17 cellular contexts compared by ENCODE assay signal in genomic region chr16:63457869-63458268, GRCh38.
"Had no signal": no experiment of that assay in that cellular context is flagged by ENCODE, and none has a peak within 500 bp of the region (broad histone marks: within the 10 kb centered on the region; RNA-seq: fewer than 3 reads in every experiment).

No MANE protein-coding gene starts in this region.

- H3K27ac ChIP-seq: PC-9, Peyer's patch had no signal

- H3K4me1 ChIP-seq: Peyer's patch had no signal

- H3K36me3 ChIP-seq: MG63, Peyer's patch had no signal

- H3K27me3 ChIP-seq: MG63, Peyer's patch had no signal

- H3K4me3 ChIP-seq: MG63, PC-9, Peyer's patch had no signal

- H2AFZ ChIP-seq: PC-9 had no signal

- H3K9ac ChIP-seq: SK-N-SH had no signal

- DNase-seq: IMR-90; Karpas-422; KG1; MG63; NCI-H1105; NCI-H1436 treated with DMSO at 0.1 percent for 48 hours; NCI-H1694; NCI-H2171 treated with DMSO at 0.1 percent for 48 hours; NCI-H446 treated with DMSO at 0.1 percent for 48 hours; NCI-H526; NK-92 treated with Interleukin-12 subunit alpha and Interleukin-12 subunit beta, amount 100 ng/mL, for 24 hours; PC-9; Peyer's patch; SK-N-SH; SW 1271; T-cell had no signal

- H3K9me3 ChIP-seq: MG63, Peyer's patch, SK-N-SH had no signal

- H3K4me2 ChIP-seq: PC-9, SK-N-SH had no signal

- ATAC-seq: Right ventricle myocardium inferior, T-cell had no signal
